Comparison of ENCODE assay signal across 1 cellular context in genomic region chr11:118522571-118523072, GRCh38.
TF ChIP-seq lines count a peak whose summit lies in the region.

No MANE protein-coding gene starts in this region.

TF ChIP-seq in IMR-90, 13 proteins besides CTCF, POLR2A, EP300 and RAD21:
- TF ChIP-seq MXI1 (IDR thresholded peaks at IDR 0.05; ENCODE audit: borderline replicate concordance, low read depth, low read length) = no peak
- no peak for TF ChIP-seq CEBPB (IDR thresholded peaks at IDR 0.05; ENCODE audit: low read depth, low read length)
- no peak for TF ChIP-seq CHD1 (IDR thresholded peaks at IDR 0.05; ENCODE audit: low read depth, low read length)
- no peak for TF ChIP-seq ELK1 (IDR thresholded peaks at IDR 0.05; ENCODE audit: borderline replicate concordance, low read depth, low read length)
- no peak for TF ChIP-seq RCOR1 (IDR thresholded peaks at IDR 0.05; ENCODE audit: insufficient replicate concordance, low read length)
- TF ChIP-seq RFX5 (IDR thresholded peaks at IDR 0.05; ENCODE audit: low read depth, low read length) = no peak
- no peak for TF ChIP-seq MAFK (IDR thresholded peaks at IDR 0.05; ENCODE audit: low read depth, low read length)
- TF ChIP-seq MAZ (IDR thresholded peaks at IDR 0.05; ENCODE audit: borderline replicate concordance, low read depth, low read length) = no peak
- TF ChIP-seq SMC3 (IDR thresholded peaks at IDR 0.05; ENCODE audit: low read depth, low read length) = no peak
- no peak for TF ChIP-seq NFE2L2 (IDR thresholded peaks at IDR 0.05; ENCODE audit: low read depth, low read length)
- TF ChIP-seq FOS (IDR thresholded peaks at IDR 0.05; ENCODE audit: low read depth, low read length) = no peak
- no peak for TF ChIP-seq BHLHE40 (IDR thresholded peaks at IDR 0.05; ENCODE audit: low read depth, low read length)
- TF ChIP-seq USF2 (IDR thresholded peaks at IDR 0.05; ENCODE audit: low read depth, low read length) = no peak
TF ChIP-seq in IMR-90: peak in this region for 0.
